In the genomic region with DNA sequence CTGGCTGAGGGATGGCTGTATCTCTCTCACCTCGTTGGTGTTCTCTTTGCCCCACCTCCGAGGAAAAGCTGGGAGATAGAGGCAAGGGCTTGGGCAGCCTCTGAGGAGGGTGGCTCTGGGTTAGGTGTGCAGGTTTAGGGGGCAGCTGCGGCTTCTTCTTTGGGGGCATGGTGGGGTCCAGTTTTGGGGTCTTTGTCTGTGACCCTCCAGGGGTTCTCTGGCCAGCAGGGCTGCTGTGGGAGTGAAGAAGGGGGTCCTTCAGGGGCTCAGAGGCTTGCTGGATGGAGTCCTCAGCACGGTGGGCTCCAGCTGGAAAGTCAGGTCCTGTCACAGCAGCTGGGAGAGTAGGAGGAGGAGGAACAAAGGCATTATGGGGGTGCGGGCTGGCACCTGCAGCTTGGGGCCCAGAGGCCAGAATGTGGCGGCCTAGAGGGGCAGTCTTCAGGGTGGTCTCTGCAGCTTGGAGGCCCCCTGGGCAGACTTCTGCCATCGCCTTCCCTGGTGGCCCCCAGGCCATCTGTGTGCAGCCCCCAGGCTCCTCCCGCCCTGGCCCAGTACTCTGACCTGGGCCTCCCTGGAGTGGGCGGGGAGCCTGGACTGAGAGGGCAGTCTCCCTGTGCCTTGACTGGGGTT, we compare ENCODE assay signal across 24 cellular contexts. TPM values are rescaled to one million over a fixed set of nuclear protein-coding genes. Genes with fewer than 3 reads are reported as not detected.
A peak's percentile ranks its signal among the peaks of the same experiment; 100 is the strongest.
DNase-seq lines count a peak whose midpoint lies in the region; ATAC-seq and TF ChIP-seq lines count a peak whose summit lies in the region.
"Had no signal": no experiment of that assay in that cellular context is flagged by ENCODE, and none has a peak within 500 bp of the region (broad histone marks: within the 10 kb centered on the region; RNA-seq: fewer than 3 reads in every experiment).

No MANE protein-coding gene starts in this region.

- no peaks in the 10 kb centered on the region for H3K9me3 Mint-ChIP-seq in activated T-helper 17 cell treated with anti-CD3 and anti-CD28 coated beads, Interleukin-2, amount 50 U/mL, for 72 hours
- H3K9me3 Mint-ChIP-seq in neural progenitor cell: no peaks in the 10 kb centered on the region
- H3K9me3 Mint-ChIP-seq in stimulated activated effector memory CD8-positive, alpha-beta T cell treated with anti-CD3 and anti-CD28 coated beads, Interleukin-12 subunit alpha, Interleukin-12 subunit beta, amount 100 ng/mL, for 72 hours: no peaks in the 10 kb centered on the region
- H3K9me3 Mint-ChIP-seq: H9, HFFc6 had no signal

- H3K4me1 ChIP-seq in neural progenitor cell: peaks cover 1% of the 10 kb centered on the region

- no peak overlapping the region for H3K4me3 ChIP-seq in neural progenitor cell
- H3K4me3 ChIP-seq: BLaER1, GM23248, MG63 had no signal

- H3K4me2 ChIP-seq in neural progenitor cell: no peak overlapping the region
- H3K4me2 ChIP-seq: BLaER1 had no signal

- no peak overlapping the region for H3K4me3 Mint-ChIP-seq in activated T-helper 17 cell treated with anti-CD3 and anti-CD28 coated beads, Interleukin-2, amount 50 U/mL, for 72 hours
- no peak overlapping the region for H3K4me3 Mint-ChIP-seq in neural progenitor cell
- H3K4me3 Mint-ChIP-seq in stimulated activated effector memory CD8-positive, alpha-beta T cell treated with anti-CD3 and anti-CD28 coated beads, Interleukin-12 subunit alpha, Interleukin-12 subunit beta, amount 100 ng/mL, for 72 hours: no peak overlapping the region
- H3K4me3 Mint-ChIP-seq: CD4-positive, CD25-positive, alpha-beta regulatory T cell; H9; HFFc6 had no signal

- H3K27me3 Mint-ChIP-seq in activated T-helper 17 cell treated with anti-CD3 and anti-CD28 coated beads, Interleukin-2, amount 50 U/mL, for 72 hours: no peaks in the 10 kb centered on the region
- H3K27me3 Mint-ChIP-seq in neural progenitor cell (ENCODE audit: insufficient read depth, low read depth): peaks cover 7% of the 10 kb centered on the region
- H3K27me3 Mint-ChIP-seq: CD4-positive, CD25-positive, alpha-beta regulatory T cell had no signal

- ATAC-seq in activated T-helper 17 cell treated with anti-CD3 and anti-CD28 coated beads, Interleukin-2, amount 50 U/mL, for 72 hours (replicated peaks): no peak
- ATAC-seq in stimulated activated effector memory CD8-positive, alpha-beta T cell treated with anti-CD3 and anti-CD28 coated beads, Interleukin-12 subunit alpha, Interleukin-12 subunit beta, amount 100 ng/mL, for 72 hours: no peak
- no peak for ATAC-seq in HG03025 (IDR thresholded peaks at IDR 0.05; ENCODE audit: low FRiP score, unreplicated experiment)
- ATAC-seq: PC-3 had no signal

- H3K9ac ChIP-seq in neural progenitor cell: no peak overlapping the region
- H3K9ac ChIP-seq: BLaER1, GM23248 had no signal

- no peaks in the 10 kb centered on the region for H3K27me3 ChIP-seq in neural progenitor cell
- H3K27me3 ChIP-seq: BLaER1, MG63 had no signal

- H3K27ac Mint-ChIP-seq in activated T-helper 17 cell treated with anti-CD3 and anti-CD28 coated beads, Interleukin-2, amount 50 U/mL, for 72 hours: peak overlapping the region; percentile 43
- peak overlapping the region; percentile 72 for H3K27ac Mint-ChIP-seq in neural progenitor cell
- H3K27ac Mint-ChIP-seq in stimulated activated effector memory CD8-positive, alpha-beta T cell treated with anti-CD3 and anti-CD28 coated beads, Interleukin-12 subunit alpha, Interleukin-12 subunit beta, amount 100 ng/mL, for 72 hours: peak overlapping the region; percentile 52
- H3K27ac Mint-ChIP-seq: H9, HFFc6 had no signal

- H3K36me3 Mint-ChIP-seq in activated T-helper 17 cell treated with anti-CD3 and anti-CD28 coated beads, Interleukin-2, amount 50 U/mL, for 72 hours (ENCODE audit: low read depth): peaks cover 6% of the 10 kb centered on the region
- H3K36me3 Mint-ChIP-seq in neural progenitor cell: no peaks in the 10 kb centered on the region
- H3K36me3 Mint-ChIP-seq in stimulated activated effector memory CD8-positive, alpha-beta T cell treated with anti-CD3 and anti-CD28 coated beads, Interleukin-12 subunit alpha, Interleukin-12 subunit beta, amount 100 ng/mL, for 72 hours: no peaks in the 10 kb centered on the region
- H3K36me3 Mint-ChIP-seq: CD4-positive, CD25-positive, alpha-beta regulatory T cell had no signal

- no peaks in the 10 kb centered on the region for H3K36me3 ChIP-seq in neural progenitor cell
- H3K36me3 ChIP-seq: BLaER1, MG63 had no signal

- TF ChIP-seq CTCF in neural progenitor cell (IDR thresholded peaks at IDR 0.05) (no peak), GM13977 (IDR thresholded peaks at IDR 0.05; ENCODE audit: extremely low read depth, insufficient read depth, missing control alignments) (no peak)

- H3F3A ChIP-seq in neural progenitor cell (ENCODE audit: low read depth): peaks cover 13% of the 10 kb centered on the region

- no peaks in the 10 kb centered on the region for H3K9me3 ChIP-seq in neural progenitor cell (ENCODE audit: low read depth)
- H3K9me3 ChIP-seq: BLaER1, MG63 had no signal

- H4K20me1 ChIP-seq in neural progenitor cell (ENCODE audit: low read depth): no peaks in the 10 kb centered on the region
- H4K20me1 ChIP-seq: BLaER1 had no signal

- peak; percentile 42 for DNase-seq in activated CD8-positive, alpha-beta memory T cell treated with anti-CD3 and anti-CD28 coated beads for 24 hours
- DNase-seq in activated CD8-positive, alpha-beta memory T cell treated with anti-CD3 and anti-CD28 coated beads, Interleukin-2, amount 50 U/mL, for 4 hours: no peak
- no peak for DNase-seq in neural progenitor cell (ENCODE audit: low spot score)
- no peak for DNase-seq in stimulated activated effector memory CD8-positive, alpha-beta T cell treated with anti-CD3 and anti-CD28 coated beads, Interleukin-12 subunit alpha, Interleukin-12 subunit beta, amount 100 ng/mL, for 72 hours (ENCODE audit: low spot score in 2 of 2)
- no peak for DNase-seq in central memory CD4-positive, alpha-beta T cell
- DNase-seq in GM13977 (ENCODE audit: low spot score): no peak
- DNase-seq: CD4-positive, CD25-positive, alpha-beta regulatory T cell; GM23248; H9; HFFc6; KBM-7; MG63; NCI-H1105 treated with DMSO at 0.1 percent for 48 hours; NCI-H146; NCI-H2029 treated with DMSO at 0.1 percent for 48 hours; NCI-H446 treated with DMSO at 0.1 percent for 48 hours; NCI-H526; NCI-H82; NK-92 treated with Interleukin-12 subunit alpha and Interleukin-12 subunit beta, amount 100 ng/mL, for 24 hours; PC-3 had no signal

- in situ Hi-C loops in GM13977 (cut with MboI; ENCODE audit: low pct_unique_long_range_greater_than_20kb, low sequenced_read_pairs, unreplicated experiment): loop anchor here (25.0 kb wide), 1 partner anchor 202 kb away; a partner anchor contains a TSS

- no peaks in the 10 kb centered on the region for H3K79me2 ChIP-seq in neural progenitor cell (ENCODE audit: low read depth)

- H3K4me1 Mint-ChIP-seq in activated T-helper 17 cell treated with anti-CD3 and anti-CD28 coated beads, Interleukin-2, amount 50 U/mL, for 72 hours: peaks cover 14% of the 10 kb centered on the region
- H3K4me1 Mint-ChIP-seq in neural progenitor cell: peaks cover 20% of the 10 kb centered on the region
- H3K4me1 Mint-ChIP-seq in stimulated activated effector memory CD8-positive, alpha-beta T cell treated with anti-CD3 and anti-CD28 coated beads, Interleukin-12 subunit alpha, Interleukin-12 subunit beta, amount 100 ng/mL, for 72 hours: peaks cover 17% of the 10 kb centered on the region

- H2AFZ ChIP-seq in neural progenitor cell (replicated peaks): no peak overlapping the region
- H2AFZ ChIP-seq: GM23248 had no signal

- no peak overlapping the region for H3K27ac ChIP-seq in neural progenitor cell
- H3K27ac ChIP-seq: BLaER1, GM23248 had no signal

RNA-seq across cellular contexts. Expression of a gene that starts 7.0 kb away (rescaled TPM):
- total RNA-seq in activated T-helper 17 cell treated with anti-CD3 and anti-CD28 coated beads, Interleukin-2, amount 50 U/mL, for 72 hours: 10 to 100 TPM in 1 of 2 donors, under 1 TPM in 1; 0.99 to 17.2 TPM
- not detected in 2 replicates for total RNA-seq in neural progenitor cell (ENCODE audit: low replicate concordance)
- total RNA-seq: A172; CD4-positive, CD25-positive, alpha-beta regulatory T cell; GM23248; H9; HFFc6; PC-3 had no signal

RNA-seq across cellular contexts. Expression of a gene that starts 32.1 kb away (rescaled TPM):
- 100 to 1,000 TPM in 1 of 2 donors, 10 to 100 TPM in 1; 42.9 to 145 TPM for total RNA-seq in activated T-helper 17 cell treated with anti-CD3 and anti-CD28 coated beads, Interleukin-2, amount 50 U/mL, for 72 hours
- 1.9 and 6.5 TPM in 2 replicates for total RNA-seq in neural progenitor cell (ENCODE audit: low replicate concordance)
